ENCODE assay signal across 24 cellular contexts in genomic region chr5:149121145-149121544, GRCh38.
"Had no signal": no experiment of that assay in that cellular context is flagged by ENCODE, and none has a peak within 500 bp of the region (broad histone marks: within the 10 kb centered on the region; RNA-seq: fewer than 3 reads in every experiment).

No MANE protein-coding gene starts in this region.

- H3K4me1 ChIP-seq: colonic mucosa, gastrocnemius medialis, left lung, lower lobe of right lung had no signal

- ATAC-seq: effector memory CD8-positive, alpha-beta T cell; esophagus mucosa; gastrocnemius medialis; left cardiac atrium; left lung; left ventricle myocardium superior; lower lobe of right lung; mucosa of descending colon had no signal

- H3K27me3 Mint-ChIP-seq: dendritic cell treated with granulocyte-macrophage colony-stimulating factor and Interleukin-4, amounts not matched to agents 40 ng/mL and 50 ng/mL, for 4 days had no signal

- H3K4me1 Mint-ChIP-seq: endodermal cell had no signal

- H3K36me3 ChIP-seq: colonic mucosa, esophagus squamous epithelium, gastrocnemius medialis, heart right ventricle, left lung, lower lobe of right lung had no signal

- H3K4me3 ChIP-seq: colonic mucosa, esophagus squamous epithelium, gastrocnemius medialis, heart right ventricle, left lung, lower lobe of right lung, mucosa of descending colon had no signal

- DNase-seq: colonic mucosa; cortex of kidney; effector CD8-positive, alpha-beta T cell; effector memory CD8-positive, alpha-beta T cell; endodermal cell; erythroblast; esophagus squamous epithelium; foreskin fibroblast; foreskin melanocyte; gastrocnemius medialis; glutamatergic neuron; head of caudate nucleus; heart right ventricle; hippocampal formation; left cardiac atrium; left lung; left ventricle myocardium superior; lower lobe of right lung; mesenchymal stem cell; mucosa of descending colon had no signal

- H3K9me3 Mint-ChIP-seq: dendritic cell treated with granulocyte-macrophage colony-stimulating factor and Interleukin-4, amounts not matched to agents 40 ng/mL and 50 ng/mL, for 4 days; effector memory CD8-positive, alpha-beta T cell; endodermal cell had no signal

- H3K27ac ChIP-seq: colonic mucosa, epithelial cell of prostate, esophagus squamous epithelium, gastrocnemius medialis, heart right ventricle, left lung, lower lobe of right lung had no signal

- H3K4me3 Mint-ChIP-seq: dendritic cell treated with granulocyte-macrophage colony-stimulating factor and Interleukin-4, amounts not matched to agents 40 ng/mL and 50 ng/mL, for 4 days; effector memory CD8-positive, alpha-beta T cell; endodermal cell; mesothelial cell of epicardium had no signal

- H3K36me3 Mint-ChIP-seq: mesothelial cell of epicardium had no signal

- H3K27me3 ChIP-seq: colonic mucosa, esophagus squamous epithelium, gastrocnemius medialis, heart right ventricle, left lung had no signal

- H3K27ac Mint-ChIP-seq: dendritic cell treated with granulocyte-macrophage colony-stimulating factor and Interleukin-4, amounts not matched to agents 40 ng/mL and 50 ng/mL, for 4 days; effector memory CD8-positive, alpha-beta T cell; endodermal cell; mesothelial cell of epicardium had no signal

- H3K9me3 ChIP-seq: colonic mucosa, esophagus squamous epithelium, gastrocnemius medialis, heart right ventricle, left lung, lower lobe of right lung, mucosa of descending colon had no signal
